9 cellular contexts compared by ENCODE assay signal in genomic region chr19:1837222-1837565, GRCh38. TPM values are rescaled to one million over a fixed set of nuclear protein-coding genes. Genes with fewer than 3 reads are reported as not detected.
"Had no signal": no experiment of that assay in that cellular context is flagged by ENCODE, and none has a peak within 500 bp of the region (broad histone marks: within the 10 kb centered on the region; RNA-seq: fewer than 3 reads in every experiment).

No MANE protein-coding gene starts in this region.

- H3K27ac Mint-ChIP-seq: neural progenitor cell; stimulated activated naive B cell treated with anti-CD40 and anti-IgM and Interleukin-4, amounts not matched to agents 10 μg/mL and 1 μg/mL and 100 μg/mL, for 72 hours; T-helper 1 cell treated with Interleukin-12 subunit alpha and Interleukin-12 subunit beta and Interleukin-4 antibody, amounts not matched to agents 30 μg/mL and 1 μg/mL, for 36 hours; type B pancreatic cell had no signal

- H3K4me3 Mint-ChIP-seq: neural progenitor cell; stimulated activated naive B cell treated with anti-CD40 and anti-IgM and Interleukin-4, amounts not matched to agents 10 μg/mL and 1 μg/mL and 100 μg/mL, for 72 hours; T-helper 1 cell treated with Interleukin-12 subunit alpha and Interleukin-12 subunit beta and Interleukin-4 antibody, amounts not matched to agents 30 μg/mL and 1 μg/mL, for 36 hours; type B pancreatic cell had no signal

- H3K9me3 ChIP-seq: heart right ventricle, ovary had no signal

- H3K9me3 Mint-ChIP-seq: neural progenitor cell; stimulated activated naive B cell treated with anti-CD40 and anti-IgM and Interleukin-4, amounts not matched to agents 10 μg/mL and 1 μg/mL and 100 μg/mL, for 72 hours; T-helper 1 cell treated with Interleukin-12 subunit alpha and Interleukin-12 subunit beta and Interleukin-4 antibody, amounts not matched to agents 30 μg/mL and 1 μg/mL, for 36 hours; type B pancreatic cell had no signal

- H3K36me3 ChIP-seq: neural progenitor cell, ovary had no signal

- H3K27me3 ChIP-seq: heart right ventricle, neural progenitor cell, ovary had no signal

- H3K27ac ChIP-seq: epithelial cell of prostate, neural progenitor cell, ovary had no signal

- H3K4me3 ChIP-seq: heart right ventricle, neural progenitor cell, ovary had no signal

- H3K36me3 Mint-ChIP-seq: neural progenitor cell, type B pancreatic cell had no signal

- H3K27me3 Mint-ChIP-seq: stimulated activated naive B cell treated with anti-CD40 and anti-IgM and Interleukin-4, amounts not matched to agents 10 μg/mL and 1 μg/mL and 100 μg/mL, for 72 hours; type B pancreatic cell had no signal

- DNase-seq: heart right ventricle; left cardiac atrium; stimulated activated naive B cell treated with anti-CD40 and anti-IgM and Interleukin-4, amounts not matched to agents 10 μg/mL and 1 μg/mL and 100 μg/mL, for 72 hours had no signal

RNA-seq across cellular contexts. Expression of gene ATP8B3, which starts 25.1 kb away (rescaled TPM):
- total RNA-seq: frontal cortex had no signal
